Comparison of ENCODE assay signal across 13 cellular contexts in genomic region chr3:132318451-132318850, GRCh38. TPM values are rescaled to one million over a fixed set of nuclear protein-coding genes. Genes with fewer than 3 reads are reported as not detected.
A peak's percentile ranks its signal among the peaks of the same experiment; 100 is the strongest.
DNase-seq lines count a peak whose midpoint lies in the region; TF ChIP-seq lines count a peak whose summit lies in the region.
"Had no signal": no experiment of that assay in that cellular context is flagged by ENCODE, and none has a peak within 500 bp of the region (broad histone marks: within the 10 kb centered on the region; RNA-seq: fewer than 3 reads in every experiment).

No MANE protein-coding gene starts in this region.

- TF ChIP-seq CTCF in OCI-LY7 (conservative IDR thresholded peaks at IDR 0.05; ENCODE audit: low read length): no peak

- H3K27me3 ChIP-seq in esophagus (ENCODE audit: control insufficient read depth in 1 of 2, insufficient read depth in 2 of 2, low read length in 2 of 2) (no peaks in the 10 kb centered on the region), trophoblast cell (ENCODE audit: insufficient read depth, low read length) (no peaks in the 10 kb centered on the region)

- no peaks in the 10 kb centered on the region for H4K20me1 ChIP-seq in OCI-LY7 (ENCODE audit: insufficient read depth, low read length)

- H3K9ac ChIP-seq in trophoblast cell (ENCODE audit: low read length): no peak overlapping the region

- WGBS in esophagus, 2 donors: 27 to 34% methylated on average over 1 of the region's 1 CpG
- no CpG with 5 or more reads among the region's 1 CpG for WGBS in trophoblast cell (ENCODE audit: extremely low coverage, insufficient coverage, insufficient read length)

- H3K9me3 ChIP-seq in OCI-LY7 (ENCODE audit: low read length) (0 out of 2 replicates have a peak, but pooled peaks cover 6% of the 10 kb centered on the region), esophagus (ENCODE audit: control insufficient read depth in 2 of 2, insufficient read depth in 1 of 2, low read depth in 1 of 2, low read length in 1 of 2) (no peaks in the 10 kb centered on the region), trophoblast cell (ENCODE audit: insufficient read depth, low read depth, low read length) (no peaks in the 10 kb centered on the region)

- H3K27ac ChIP-seq in OCI-LY7 (ENCODE audit: low read depth, low read length, poor library complexity, severe bottlenecking) (no peak overlapping the region), esophagus (ENCODE audit: low read depth in 2 of 2, low read length in 1 of 2) (peak overlapping the region; percentile 36 to 48), trophoblast cell (ENCODE audit: low read depth, low read length) (no peak overlapping the region)

- H3K79me1 ChIP-seq in trophoblast cell (ENCODE audit: low read length): peaks cover 4% of the 10 kb centered on the region

- intact Hi-C loops in OCI-LY7 (cut with micrococcal nuclease; ENCODE audit: unreplicated experiment): no loop called here

- H2BK12ac ChIP-seq in trophoblast cell (ENCODE audit: low read length): no peak overlapping the region

- no peaks in the 10 kb centered on the region for H3K79me2 ChIP-seq in OCI-LY7 (ENCODE audit: insufficient read depth, low read depth, low read length)
- no peaks in the 10 kb centered on the region for H3K79me2 ChIP-seq in trophoblast cell (ENCODE audit: control insufficient read depth, insufficient read depth, low read length, poor library complexity)

- no peak overlapping the region for H2BK120ac ChIP-seq in trophoblast cell (ENCODE audit: insufficient read depth, low read length, poor library complexity)

- H3K9me2 ChIP-seq in OCI-LY7 (ENCODE audit: insufficient read depth, low read length): no peaks in the 10 kb centered on the region

- H2AFZ ChIP-seq in OCI-LY7 (ENCODE audit: low read length): peak overlapping the region; percentile 88
- H2AFZ ChIP-seq in trophoblast cell (ENCODE audit: insufficient read depth, low read length, poor library complexity): no peak overlapping the region

- H3K4me3 ChIP-seq in OCI-LY7 (ENCODE audit: low read depth, low read length, poor library complexity, severe bottlenecking) (peak overlapping the region; percentile 63), esophagus (ENCODE audit: low read depth in 1 of 2, low read length in 2 of 2) (peak overlapping the region in 1 of 2 donors; percentile 63), trophoblast cell (ENCODE audit: low read depth, low read length) (no peak overlapping the region)

- no peak overlapping the region for H3K4ac ChIP-seq in trophoblast cell (ENCODE audit: low read depth, low read length)

- no peak overlapping the region for H4K12ac ChIP-seq in trophoblast cell (ENCODE audit: low read depth, low read length)

- H3K23ac ChIP-seq in trophoblast cell (ENCODE audit: low read length): no peak overlapping the region

- CTCF ChIA-PET in OCI-LY7 (lab: Charles Lee; ENCODE audit: unreplicated experiment): no interaction called here

- H3K4me1 ChIP-seq in OCI-LY7 (ENCODE audit: insufficient read depth, low read length, poor library complexity, severe bottlenecking): peaks cover 26% of the 10 kb centered on the region
- peaks cover 0 to 2% of the 10 kb centered on the region in 2 donors for H3K4me1 ChIP-seq in esophagus (ENCODE audit: control insufficient read depth in 2 of 2, insufficient read depth in 2 of 2, low read length in 1 of 2)
- H3K4me1 ChIP-seq in trophoblast cell (ENCODE audit: control insufficient read depth in 1 of 2, insufficient read depth in 2 of 2, low read length in 2 of 2): peaks cover 0 to 3% of the 10 kb centered on the region in 2 experiments

- H3K4me2 ChIP-seq in OCI-LY7 (ENCODE audit: low read length) (peak overlapping the region; percentile 76), trophoblast cell (ENCODE audit: low read length) (peak overlapping the region; percentile 25)

- H3K36me3 ChIP-seq in OCI-LY7 (ENCODE audit: insufficient read depth, low read length) (no peaks in the 10 kb centered on the region), esophagus (ENCODE audit: control insufficient read depth in 2 of 2, insufficient read depth in 2 of 2, low read length in 1 of 2) (no peaks in the 10 kb centered on the region), trophoblast cell (ENCODE audit: control insufficient read depth in 1 of 2, insufficient read depth in 2 of 2, low read length in 2 of 2) (no peaks in the 10 kb centered on the region)

- POLR2A ChIA-PET in OCI-LY7 (lab: Charles Lee): interaction anchor here (0.7 to 2.8 kb wide), 4 partner anchors 8 to 30 kb away, joined by 3 to 22 read pairs (median 17); no protein-coding TSS in a partner anchor

- H4K8ac ChIP-seq in trophoblast cell (ENCODE audit: low read depth, low read length): no peak overlapping the region

- BruUV-seq in OCI-LY7 (replicated peaks; lab: Mats Ljungman, UMichigan): no TSS peak

- H3K14ac ChIP-seq in trophoblast cell (ENCODE audit: low read length): no peak overlapping the region

- no peak overlapping the region for H4K91ac ChIP-seq in trophoblast cell (ENCODE audit: low read depth, low read length)

- H2BK5ac ChIP-seq in trophoblast cell (ENCODE audit: low read depth, low read length, poor library complexity): no peak overlapping the region

- peak; percentile 4 for DNase-seq in Daoy (ENCODE audit: low read depth)
- no peak for DNase-seq in OCI-LY7 (ENCODE audit: low spot score)
- DNase-seq in trophoblast cell: no peak
- DNase-seq in activated T-cell treated with anti-CD3 and anti-CD28 coated beads for 4 hours: no peak
- no peak for DNase-seq in NCI-H1048 (lab: John Stamatoyannopoulos, UW)
- DNase-seq in putamen (ENCODE audit: low spot score): no peak
- no peak for DNase-seq in DMS153 treated with DMSO at 0.1 percent for 48 hours (lab: John Stamatoyannopoulos, UW; ENCODE audit: unreplicated experiment)
- DNase-seq: activated CD4-positive, alpha-beta T cell treated with anti-CD3 and anti-CD28 coated beads, Interleukin-2, amount 50 U/mL, for 1 hour; activated effector memory CD4-positive, alpha-beta T cell treated with Interleukin-2 at 50 U/mL for 16 hours; NCI-H69; stimulated activated CD4-positive, alpha-beta T cell treated with anti-CD3 and anti-CD28 coated beads, Interleukin-4, amount 100 ng/mL, for 1 hour; stimulated activated naive CD8-positive, alpha-beta T cell treated with anti-CD3 and anti-CD28 coated beads, Interleukin-15, Interleukin-2, amounts not matched to agents 100 U/mL and 50 U/mL, for 24 hours had no signal

- H2AK5ac ChIP-seq in trophoblast cell (ENCODE audit: low read length): no peak overlapping the region

- no peak overlapping the region for H3K18ac ChIP-seq in trophoblast cell (ENCODE audit: low read length)

RNA-seq across cellular contexts. Expression of gene ACP3, which starts 1.2 kb away (rescaled TPM):
- total RNA-seq in Daoy (2014; rRNA removed; shearing (Covaris generic)): 2.9 TPM in 1 of 2 replicates, not detected in the other
- total RNA-seq in OCI-LY7 (2014; rRNA removed; shearing (Covaris generic)): 4.1 and 4.3 TPM in 2 replicates
- 10.5 and 13.7 TPM in 2 replicates for total RNA-seq in OCI-LY7 (2022)
- polyA plus RNA-seq in esophagus: 10 to 100 TPM; 22.5 to 48.4 TPM
- polyA plus RNA-seq in trophoblast cell (2013): 20.2 and 23.0 TPM in 2 replicates

Comparison
In these comparisons a context has a peak if more than half of its experiments do, and no peak if none do; other contexts are left out.
1. H3K27ac ChIP-seq: peak in esophagus (2 of 2); none in OCI-LY7 (single experiment) and trophoblast cell (single experiment).